Comparison of ENCODE assay signal across 18 cellular contexts in genomic region chr10:51079766-51080165, GRCh38. TPM values are rescaled to one million over a fixed set of nuclear protein-coding genes. Genes with fewer than 3 reads are reported as not detected.
DNase-seq lines count a peak whose midpoint lies in the region; ATAC-seq and TF ChIP-seq lines count a peak whose summit lies in the region.
"Had no signal": no experiment of that assay in that cellular context is flagged by ENCODE, and none has a peak within 500 bp of the region (broad histone marks: within the 10 kb centered on the region; RNA-seq: fewer than 3 reads in every experiment).

No MANE protein-coding gene starts in this region.

- H3K4me3 ChIP-seq in HUES6 (ENCODE audit: low read depth, low read length) (peak overlapping the region; percentile 5; the same call in 1 of the 2 replicates), esophagus muscularis mucosa (no peak overlapping the region), transverse colon (no peak overlapping the region), esophagus squamous epithelium (no peak overlapping the region)
- H3K4me3 ChIP-seq: A549; BLaER1 treated with 17β-estradiol and CSF1 and Interleukin-3, amounts not matched to agents 10 nM and 100 nM; GM12878; GM23248 had no signal

- H3K9me3 ChIP-seq in HUES6 (ENCODE audit: control insufficient read depth, insufficient read depth, low read depth, low read length): no peaks in the 10 kb centered on the region
- no peaks in the 10 kb centered on the region for H3K9me3 ChIP-seq in esophagus muscularis mucosa
- no peaks in the 10 kb centered on the region for H3K9me3 ChIP-seq in transverse colon
- H3K9me3 ChIP-seq in esophagus squamous epithelium: no peaks in the 10 kb centered on the region
- H3K9me3 ChIP-seq: A549 had no signal

- peaks cover 47% of the 10 kb centered on the region for H3K4me1 ChIP-seq in HUES6 (ENCODE audit: control insufficient read depth, insufficient read depth, low read length)
- peaks cover 21 to 73% (median 63%) of the 10 kb centered on the region in 4 donors for H3K4me1 ChIP-seq in esophagus muscularis mucosa
- H3K4me1 ChIP-seq in transverse colon: peaks cover 0 to 21% (median 3%) of the 10 kb centered on the region in 4 donors
- peaks cover 0 to 18% (median 0%) of the 10 kb centered on the region in 3 donors for H3K4me1 ChIP-seq in esophagus squamous epithelium
- H3K4me1 ChIP-seq: A549 had no signal

- H3K27me3 Mint-ChIP-seq in nephron (ENCODE audit: low read depth): no peaks in the 10 kb centered on the region
- peaks cover 17% of the 10 kb centered on the region for H3K27me3 Mint-ChIP-seq in activated T-helper 2 cell treated with anti-CD3 and anti-CD28 coated beads, Interferon-gamma antibody, Interleukin-2, Interleukin-4, amounts not matched to agents 10 μg/mL and 5 μg/mL and 100 μg/mL, durations not matched to agents 14 hours and 24 hours and 36 hours (ENCODE audit: low read depth)

- H3K36me3 ChIP-seq in HUES6 (ENCODE audit: control insufficient read depth, insufficient read depth, low read length) (no peaks in the 10 kb centered on the region), esophagus muscularis mucosa (no peaks in the 10 kb centered on the region), transverse colon (no peaks in the 10 kb centered on the region), esophagus squamous epithelium (no peaks in the 10 kb centered on the region)
- H3K36me3 ChIP-seq: BLaER1 treated with 17β-estradiol and CSF1 and Interleukin-3, amounts not matched to agents 10 nM and 100 nM had no signal

- no peak for TF ChIP-seq EP300 in esophagus muscularis mucosa (IDR thresholded peaks at IDR 0.05)
- TF ChIP-seq EP300 in transverse colon (IDR thresholded peaks at IDR 0.05; ENCODE audit: low read depth): no peak

- H3K4me1 Mint-ChIP-seq in nephron: peaks cover 61% of the 10 kb centered on the region
- no peaks in the 10 kb centered on the region for H3K4me1 Mint-ChIP-seq in activated T-helper 2 cell treated with anti-CD3 and anti-CD28 coated beads, Interferon-gamma antibody, Interleukin-2, Interleukin-4, amounts not matched to agents 10 μg/mL and 5 μg/mL and 100 μg/mL, durations not matched to agents 14 hours and 24 hours and 36 hours (ENCODE audit: low read depth)

- no peaks in the 10 kb centered on the region for H3K36me3 Mint-ChIP-seq in nephron (ENCODE audit: low read depth)
- H3K36me3 Mint-ChIP-seq in activated T-helper 2 cell treated with anti-CD3 and anti-CD28 coated beads, Interferon-gamma antibody, Interleukin-2, Interleukin-4, amounts not matched to agents 10 μg/mL and 5 μg/mL and 100 μg/mL, durations not matched to agents 14 hours and 24 hours and 36 hours (ENCODE audit: low read depth): no peaks in the 10 kb centered on the region

- H3K9me3 Mint-ChIP-seq in nephron: no peaks in the 10 kb centered on the region
- H3K9me3 Mint-ChIP-seq in activated T-helper 2 cell treated with anti-CD3 and anti-CD28 coated beads, Interferon-gamma antibody, Interleukin-2, Interleukin-4, amounts not matched to agents 10 μg/mL and 5 μg/mL and 100 μg/mL, durations not matched to agents 14 hours and 24 hours and 36 hours: no peaks in the 10 kb centered on the region

- H3K27me3 ChIP-seq in HUES6 (ENCODE audit: control insufficient read depth, insufficient read depth, low read length): peaks cover 16% of the 10 kb centered on the region
- no peaks in the 10 kb centered on the region for H3K27me3 ChIP-seq in esophagus muscularis mucosa
- H3K27me3 ChIP-seq in transverse colon: peaks cover 3% of the 10 kb centered on the region
- peaks cover 0 to 15% (median 1%) of the 10 kb centered on the region in 4 donors for H3K27me3 ChIP-seq in esophagus squamous epithelium

- intact Hi-C loops in esophagus muscularis mucosa (cut with DNase I) (loop anchor here (10.0 kb wide), 1 partner anchor 155 kb away; no protein-coding TSS in a partner anchor), transverse colon (cut with DNase I; ENCODE audit: low total_unique reads) (no loop called here), esophagus squamous epithelium (cut with DNase I) (no loop called here)
- intact Hi-C loops in activated T-helper 2 cell treated with anti-CD3 and anti-CD28 coated beads, Interferon-gamma antibody, Interleukin-2, Interleukin-4, amounts not matched to agents 10 μg/mL and 5 μg/mL and 100 μg/mL, durations not matched to agents 14 hours and 24 hours and 36 hours (cut with micrococcal nuclease): no loop called here

- peak overlapping the region; percentile 13 to 30 (median 13) for H3K27ac Mint-ChIP-seq in nephron
- no peak overlapping the region for H3K27ac Mint-ChIP-seq in activated T-helper 2 cell treated with anti-CD3 and anti-CD28 coated beads, Interferon-gamma antibody, Interleukin-2, Interleukin-4, amounts not matched to agents 10 μg/mL and 5 μg/mL and 100 μg/mL, durations not matched to agents 14 hours and 24 hours and 36 hours

- ATAC-seq in HG03565 (IDR thresholded peaks at IDR 0.05; ENCODE audit: unreplicated experiment) (no peak), HG03108 (IDR thresholded peaks at IDR 0.05; ENCODE audit: unreplicated experiment) (no peak)
- ATAC-seq: A549, GM12878 had no signal

- DNase-seq in esophagus muscularis mucosa (ENCODE audit: extremely low spot score) (no peak), transverse colon (no peak), esophagus squamous epithelium (lab: John Stamatoyannopoulos, UW) (no peak)
- DNase-seq in activated T-helper 2 cell treated with anti-CD3 and anti-CD28 coated beads, Interferon-gamma antibody, Interleukin-2, Interleukin-4, amounts not matched to agents 10 μg/mL and 5 μg/mL and 100 μg/mL, durations not matched to agents 14 hours and 24 hours and 36 hours (ENCODE audit: low spot score): no peak
- DNase-seq: DND-41, GM23248, NCI-H1436 treated with DMSO at 0.1 percent for 48 hours, NCI-H2029 treated with DMSO at 0.1 percent for 48 hours, NCI-H2171 treated with DMSO at 0.1 percent for 48 hours, SHP77 had no signal

- no peak overlapping the region for H3K9ac ChIP-seq in HUES6 (ENCODE audit: low read length)
- H3K9ac ChIP-seq: BLaER1 treated with 17β-estradiol and CSF1 and Interleukin-3, amounts not matched to agents 10 nM and 100 nM; GM23248; KMS-11 had no signal

- H3K4me3 Mint-ChIP-seq in nephron: no peak overlapping the region
- no peak overlapping the region for H3K4me3 Mint-ChIP-seq in activated T-helper 2 cell treated with anti-CD3 and anti-CD28 coated beads, Interferon-gamma antibody, Interleukin-2, Interleukin-4, amounts not matched to agents 10 μg/mL and 5 μg/mL and 100 μg/mL, durations not matched to agents 14 hours and 24 hours and 36 hours (ENCODE audit: low read depth)

- in situ Hi-C loops in transverse colon (cut with MboI; ENCODE audit: low pct_ligation_motif_present in 1 of 4, low pct_unique_long_range_greater_than_20kb in 1 of 4, low sequenced_read_pairs in 3 of 4): no loop called here

- H3K27ac ChIP-seq in HUES6 (ENCODE audit: low read depth, low read length) (no peak overlapping the region), esophagus muscularis mucosa (replicated peaks in 1 of 4) (peak overlapping the region; percentile 38 to 58 (median 55)), transverse colon (peak overlapping the region in 3 of 4 donors; percentile 38 to 89 (median 42)), esophagus squamous epithelium (peak overlapping the region in 2 of 4 donors; percentile 26 to 41)
- H3K27ac ChIP-seq: A549; BLaER1 treated with 17β-estradiol and CSF1 and Interleukin-3, amounts not matched to agents 10 nM and 100 nM; GM23248; KMS-11 had no signal

- TF ChIP-seq CTCF in esophagus muscularis mucosa (IDR thresholded peaks at IDR 0.05): no peak
- no peak for TF ChIP-seq CTCF in nephron (IDR thresholded peaks at IDR 0.05; ENCODE audit: unreplicated experiment in 3 of 3)
- TF ChIP-seq CTCF in transverse colon (IDR thresholded peaks at IDR 0.05): no peak
- TF ChIP-seq CTCF in esophagus squamous epithelium (IDR thresholded peaks at IDR 0.05): no peak

- 62% methylated on average over 3 of the region's 3 CpGs for WGBS in esophagus muscularis mucosa
- 76 to 82% methylated on average over 3 of the region's 3 CpGs for WGBS in transverse colon (ENCODE audit: low coverage in 1 of 2), 2 donors
- 79 to 83% methylated on average over 3 of the region's 3 CpGs for WGBS in esophagus squamous epithelium, 2 donors

- TF ChIP-seq POLR2A in esophagus muscularis mucosa (IDR thresholded peaks at IDR 0.05; ENCODE audit: low read depth) (no peak), transverse colon (IDR thresholded peaks at IDR 0.05) (no peak), esophagus squamous epithelium (IDR thresholded peaks at IDR 0.05) (no peak)

RNA-seq across cellular contexts. Expression of gene PRKG1, which starts 5.5 kb away (rescaled TPM):
- total RNA-seq in esophagus muscularis mucosa (10 to 100 TPM; 24.5 to 46.1 (median 37.1) TPM), transverse colon (10 to 100 TPM; 17.6 to 30.6 (median 26.9) TPM), esophagus squamous epithelium (10 to 100 TPM in 1 of 4 donors, 1 to 10 TPM in 3; 2.0 to 10.9 (median 3.8) TPM)
- not detected in 2 replicates for total RNA-seq in activated T-helper 2 cell treated with anti-CD3 and anti-CD28 coated beads, Interferon-gamma antibody, Interleukin-2, Interleukin-4, amounts not matched to agents 10 μg/mL and 5 μg/mL and 100 μg/mL, durations not matched to agents 14 hours and 24 hours and 36 hours
